Comparison of ENCODE assay signal across 18 cellular contexts in the genomic region with DNA sequence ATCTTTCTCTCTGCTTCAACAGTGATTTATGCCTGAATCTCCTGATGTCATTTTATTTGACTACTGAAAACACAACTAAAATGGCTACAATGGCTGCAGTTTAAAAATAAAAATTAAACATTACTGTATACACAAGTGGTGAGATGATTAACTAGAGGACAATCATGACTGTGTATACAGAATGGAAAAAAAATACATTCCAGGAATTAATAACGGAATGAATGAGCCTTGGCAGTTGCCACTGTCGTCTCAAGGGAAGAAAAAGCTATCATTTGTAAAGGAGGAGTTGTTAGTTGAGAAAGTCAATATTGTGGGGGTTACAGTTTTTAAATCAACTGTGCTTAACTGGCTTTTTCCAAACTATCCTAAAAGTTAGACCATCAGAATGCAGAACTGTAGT.
A peak's percentile ranks its signal among the peaks of the same experiment; 100 is the strongest.
DNase-seq lines count a peak whose midpoint lies in the region; ATAC-seq, FAIRE-seq and TF ChIP-seq lines count a peak whose summit lies in the region.
"Had no signal": no experiment of that assay in that cellular context is flagged by ENCODE, and none has a peak within 500 bp of the region (broad histone marks: within the 10 kb centered on the region; RNA-seq: fewer than 3 reads in every experiment).

No MANE protein-coding gene starts in this region.

- H3K56ac ChIP-seq in H1 (replicated peaks; ENCODE audit: insufficient read length, low read depth, low read length) (no peak overlapping the region), mesendoderm (ENCODE audit: low read length) (no peak overlapping the region)

- intact Hi-C loops in testis (cut with DNase I; ENCODE audit: low total_unique reads), result no loop called here

- H3K4me1 ChIP-seq in A549 (peaks cover 14% of the 10 kb centered on the region; the same call in 2 of the 3 replicates), HUES48 (ENCODE audit: control insufficient read depth, insufficient read depth, low read length) (peaks cover 47% of the 10 kb centered on the region), H1 (replicated peaks in 1 of 4; ENCODE audit: control insufficient read depth in 3 of 4, insufficient read depth in 4 of 4, low read length in 3 of 4) (peaks cover 0 to 20% (median 5%) of the 10 kb centered on the region in 4 experiments; a peak in 5 of 7 replicates), mesendoderm (ENCODE audit: control insufficient read depth, low read depth, low read length) (peaks cover 2% of the 10 kb centered on the region), testis (no peaks in the 10 kb centered on the region)
- H3K4me1 ChIP-seq: BLaER1 had no signal

- WGBS in A549 (ENCODE audit: missing lambda C conversion rate), result 2% methylated on average over 2 of the region's 2 CpGs
- 77% methylated on average over 2 of the region's 2 CpGs; no CpG with 5 or more reads in 1 of the 2 experiments for WGBS in H1 (ENCODE audit: extremely low coverage in 1 of 2, insufficient coverage in 1 of 2, insufficient read length in 1 of 2, insufficient replicate concordance in 2 of 2, low coverage in 1 of 2, low lambda C conversion rate in 2 of 2, missing lambda C conversion rate in 1 of 2), 2 experiments
- WGBS in mesendoderm (ENCODE audit: extremely low coverage, insufficient coverage, low lambda C conversion rate), result no CpG with 5 or more reads among the region's 2 CpGs
- 36 to 56% methylated on average over 2 of the region's 2 CpGs for WGBS in testis, 2 donors

- H3K14ac ChIP-seq in H1 (ENCODE audit: insufficient read length), result no peak overlapping the region

- no peak overlapping the region; the same call in 1 of the 2 replicates for H2BK5ac ChIP-seq in H1 (ENCODE audit: low read depth, low read length)
- no peak overlapping the region for H2BK5ac ChIP-seq in mesendoderm (ENCODE audit: low read length)

- no peak overlapping the region for H3K18ac ChIP-seq in H1 (ENCODE audit: extremely low read depth, low read length)
- H3K18ac ChIP-seq in mesendoderm (ENCODE audit: low read length), result no peak overlapping the region

- no peak overlapping the region for H3K4me3 ChIP-seq in A549
- H3K4me3 ChIP-seq in HUES48 (ENCODE audit: low read depth, low read length), result no peak overlapping the region
- no peak overlapping the region for H3K4me3 ChIP-seq in H1 (ENCODE audit: extremely low read depth in 1 of 4, insufficient read depth in 2 of 4, low read depth in 3 of 4, low read length in 4 of 4)
- no peak overlapping the region for H3K4me3 ChIP-seq in mesendoderm (ENCODE audit: low read length)
- H3K4me3 ChIP-seq in testis, result no peak overlapping the region
- H3K4me3 ChIP-seq: BLaER1, GM12878, GM23248 had no signal

- no peaks in the 10 kb centered on the region for H3K27me3 ChIP-seq in HUES48 (ENCODE audit: control insufficient read depth, insufficient read depth, low read length)
- H3K27me3 ChIP-seq in H1 (replicated peaks in 1 of 4; ENCODE audit: control insufficient read depth in 3 of 4, extremely low read depth in 1 of 4, insufficient read depth in 3 of 4, low read length in 3 of 4), result no peaks in the 10 kb centered on the region
- H3K27me3 ChIP-seq in mesendoderm (ENCODE audit: insufficient read depth, low read length, poor library complexity), result no peaks in the 10 kb centered on the region
- no peaks in the 10 kb centered on the region for H3K27me3 ChIP-seq in testis
- H3K27me3 ChIP-seq: BLaER1 had no signal

- no peaks in the 10 kb centered on the region for H3K79me2 ChIP-seq in H1 (ENCODE audit: control insufficient read depth in 1 of 2, insufficient read depth in 2 of 2, low read length in 2 of 2)
- H3K79me2 ChIP-seq in mesendoderm (ENCODE audit: control insufficient read depth, insufficient read depth, low read length), result no peaks in the 10 kb centered on the region

- no peak overlapping the region for H2BK20ac ChIP-seq in H1 (ENCODE audit: low read length)

- H3K23me2 ChIP-seq in H1 (ENCODE audit: low read depth, low read length), result no peaks in the 10 kb centered on the region

- TF ChIP-seq EP300 in A549 (IDR thresholded peaks at IDR 0.05) (no peak), H1 (IDR thresholded peaks at IDR 0.05; ENCODE audit: borderline replicate concordance in 1 of 2, low read depth in 2 of 2, low read length in 2 of 2) (no peak)

- no peak overlapping the region for H2AK5ac ChIP-seq in H1 (ENCODE audit: low read depth, low read length)
- H2AK5ac ChIP-seq in mesendoderm (ENCODE audit: low read length), result no peak overlapping the region

- TF ChIP-seq RAD21 in A549 (conservative IDR thresholded peaks at IDR 0.05 in 1 of 2, IDR thresholded peaks at IDR 0.05 in 1 of 2) (no peak), H1 (IDR thresholded peaks at IDR 0.05 in 1 of 2, conservative IDR thresholded peaks at IDR 0.05 in 1 of 2; ENCODE audit: low read depth in 2 of 2, low read length in 2 of 2) (no peak)

- H3K4me2 ChIP-seq in A549, result peak overlapping the region; percentile 50
- H3K4me2 ChIP-seq in H1 (ENCODE audit: insufficient read depth in 1 of 2, low read depth in 2 of 2, low read length in 2 of 2), result no peak overlapping the region
- H3K4me2 ChIP-seq in mesendoderm (ENCODE audit: low read length), result no peak overlapping the region
- H3K4me2 ChIP-seq: BLaER1 had no signal

- DNase-seq in A549 (ENCODE audit: low read depth in 1 of 2, low spot score in 1 of 2) (peak in 1 of 2 experiments; percentile 50), H1 (ENCODE audit: low read depth in 1 of 2, low spot score in 2 of 2) (no peak), mesendoderm (no peak), testis (no peak), GDM1 (lab: John Stamatoyannopoulos, UW) (no peak)
- DNase-seq: CD4-positive, alpha-beta memory T cell; DMS153; DMS79; GM23248; H7; KBM-7 had no signal

- FAIRE-seq in A549 (lab: Jason Lieb, UNC) (no peak), H1 (lab: Jason Lieb, UNC) (no peak)
- FAIRE-seq: GM12878, HepG2 had no signal

- H4K8ac ChIP-seq in H1 (ENCODE audit: extremely low read depth, insufficient read depth, low read length) (no peak overlapping the region), mesendoderm (ENCODE audit: low read depth, low read length) (no peak overlapping the region)

- ATAC-seq in A549, result peak in 1 of 2 experiments; percentile 73; a peak in 3 of 6 replicates
- ATAC-seq in GM21717 (IDR thresholded peaks at IDR 0.05; ENCODE audit: unreplicated experiment), result no peak
- ATAC-seq: GM12878, HepG2 had no signal

- no peaks in the 10 kb centered on the region for H3K36me3 ChIP-seq in HUES48 (ENCODE audit: control insufficient read depth, insufficient read depth, low read length)
- no peaks in the 10 kb centered on the region for H3K36me3 ChIP-seq in H1 (ENCODE audit: control insufficient read depth in 2 of 4, insufficient read depth in 4 of 4, low read length in 3 of 4)
- no peaks in the 10 kb centered on the region for H3K36me3 ChIP-seq in mesendoderm (ENCODE audit: control insufficient read depth, insufficient read depth, low read length)
- H3K36me3 ChIP-seq in testis (ENCODE audit: low read depth, missing control alignments), result no peaks in the 10 kb centered on the region
- H3K36me3 ChIP-seq: BLaER1 had no signal

- H2BK12ac ChIP-seq in H1 (ENCODE audit: low read depth, low read length), result peak overlapping the region; percentile 20; the same call in 1 of the 2 replicates

- H3K79me1 ChIP-seq in H1 (ENCODE audit: low read depth, low read length), result no peaks in the 10 kb centered on the region
- H3K79me1 ChIP-seq in mesendoderm (ENCODE audit: low read length), result no peaks in the 10 kb centered on the region

- H3K4ac ChIP-seq in H1 (replicated peaks; ENCODE audit: insufficient read length, low read depth, low read length), result no peak overlapping the region
- no peak overlapping the region for H3K4ac ChIP-seq in mesendoderm (ENCODE audit: low read depth, low read length)

- H4K5ac ChIP-seq in H1 (ENCODE audit: insufficient read length, low read depth, low read length) (peak overlapping the region; percentile 86), mesendoderm (ENCODE audit: low read length) (no peak overlapping the region)

- TF ChIP-seq CTCF in A549 (IDR thresholded peaks at IDR 0.05) (no peak), H1 (IDR thresholded peaks at IDR 0.05; ENCODE audit: control extremely low read depth in 1 of 3, insufficient read depth in 1 of 3, low read depth in 1 of 3, low read length in 3 of 3) (no peak), testis (IDR thresholded peaks at IDR 0.05) (no peak)

- POLR2A ChIA-PET in A549 (lab: Yijun Ruan, JAX), result no interaction called here
- POLR2A ChIA-PET in H1 (lab: Charles Lee; ENCODE audit: partially characterized antibody), result interaction anchor here (0.9 kb wide), 1 partner anchor 16 kb away, joined by 3 read pairs; no protein-coding TSS in a partner anchor

- H3K23ac ChIP-seq in H1 (ENCODE audit: insufficient read length), result no peak overlapping the region
- H3K23ac ChIP-seq in mesendoderm (ENCODE audit: low read length), result no peak overlapping the region

- H2BK15ac ChIP-seq in H1 (ENCODE audit: low read length) (no peak overlapping the region), mesendoderm (replicated peaks; ENCODE audit: low read depth) (peak overlapping the region; percentile 36)

- H3K9me3 ChIP-seq in A549, result no peaks in the 10 kb centered on the region
- no peaks in the 10 kb centered on the region for H3K9me3 ChIP-seq in HUES48 (ENCODE audit: control insufficient read depth, insufficient read depth, low read length)
- no peaks in the 10 kb centered on the region for H3K9me3 ChIP-seq in H1 (ENCODE audit: insufficient read depth in 2 of 2, low read depth in 1 of 2, low read length in 1 of 2)
- no peaks in the 10 kb centered on the region for H3K9me3 ChIP-seq in testis
- H3K9me3 ChIP-seq: BLaER1 had no signal

- no peak overlapping the region for H4K91ac ChIP-seq in H1 (replicated peaks; ENCODE audit: insufficient read length, low read length)

- no peaks in the 10 kb centered on the region for H4K20me1 ChIP-seq in H1 (replicated peaks in 1 of 2; ENCODE audit: control insufficient read depth in 1 of 2, insufficient read depth in 2 of 2, low read length in 2 of 2)
- H4K20me1 ChIP-seq: BLaER1 had no signal

- TF ChIP-seq POLR2A in A549 (IDR thresholded peaks at IDR 0.05; ENCODE audit: low read length), result no peak
- no peak for TF ChIP-seq POLR2A in H1 (IDR thresholded peaks at IDR 0.05; ENCODE audit: control extremely low read depth in 1 of 2, low read depth in 2 of 2, low read length in 2 of 2)
- TF ChIP-seq POLR2A in testis (IDR thresholded peaks at IDR 0.05), result no peak

- H2BK120ac ChIP-seq in H1 (replicated peaks; ENCODE audit: low read depth, low read length) (no peak overlapping the region), mesendoderm (ENCODE audit: low read depth, low read length) (no peak overlapping the region)

- H3K27ac ChIP-seq in A549 (peak overlapping the region in 1 of 2 experiments; percentile 12; a peak in 2 of 6 replicates), HUES48 (ENCODE audit: low read depth, low read length) (peak overlapping the region; percentile 45), H1 (ENCODE audit: low read depth, low read length) (no peak overlapping the region), mesendoderm (ENCODE audit: low read depth, low read length) (no peak overlapping the region), testis (no peak overlapping the region)
- H3K27ac ChIP-seq: 22Rv1, BLaER1, GM23248, HL-60 had no signal

- H2AFZ ChIP-seq in H1 (ENCODE audit: low read length), result peak overlapping the region; percentile 88; the same call in 1 of the 2 replicates
- H2AFZ ChIP-seq: GM23248 had no signal

- CTCF ChIA-PET in A549 (lab: Yijun Ruan, JAX), result interaction anchor here (1.0 kb wide), 1 partner anchor 10 kb away, joined by 3 read pairs; no protein-coding TSS in a partner anchor
- CTCF ChIA-PET in H1 (lab: Charles Lee; ENCODE audit: partially characterized antibody), result no interaction called here

- H3K9ac ChIP-seq in HUES48 (ENCODE audit: low read depth, low read length) (no peak overlapping the region; the same call in 1 of the 2 replicates), H1 (replicated peaks in 1 of 4; ENCODE audit: extremely low read depth in 1 of 4, low read depth in 3 of 4, low read length in 3 of 4) (no peak overlapping the region), mesendoderm (ENCODE audit: low read length) (no peak overlapping the region)
- H3K9ac ChIP-seq: BLaER1, GM23248 had no signal
